ENCODE assay signal across 11 cellular contexts in genomic region chr9:752201-752600, GRCh38.
DNase-seq lines count a peak whose midpoint lies in the region; ATAC-seq and TF ChIP-seq lines count a peak whose summit lies in the region.
"Had no signal": no experiment of that assay in that cellular context is flagged by ENCODE, and none has a peak within 500 bp of the region (broad histone marks: within the 10 kb centered on the region; RNA-seq: fewer than 3 reads in every experiment).

No MANE protein-coding gene starts in this region.

- intact Hi-C loops in PC-3 (cut with micrococcal nuclease) (loop anchor here (2.0 kb wide), 2 partner anchors 13 to 67 kb away; no protein-coding TSS in a partner anchor), sigmoid colon (cut with DNase I) (no loop called here), dorsolateral prefrontal cortex (cut with DNase I) (no loop called here)

- peaks cover 6% of the 10 kb centered on the region for H3F3A ChIP-seq in PC-3 (ENCODE audit: low read length, unreplicated experiment)

- H3K9ac ChIP-seq in PC-3 (ENCODE audit: low read length): no peak overlapping the region

- H4K20me1 ChIP-seq in PC-3 (ENCODE audit: low read length): no peaks in the 10 kb centered on the region

- H3K27me3 ChIP-seq in PC-3 (ENCODE audit: low read length): no peaks in the 10 kb centered on the region
- no peaks in the 10 kb centered on the region for H3K27me3 ChIP-seq in esophagus (ENCODE audit: control insufficient read depth in 1 of 2, insufficient read depth in 2 of 2, low read length in 2 of 2)
- H3K27me3 ChIP-seq in sigmoid colon: no peaks in the 10 kb centered on the region
- no peaks in the 10 kb centered on the region for H3K27me3 ChIP-seq in dorsolateral prefrontal cortex

- no peak for TF ChIP-seq POLR2A in sigmoid colon (IDR thresholded peaks at IDR 0.05)

- POLR2A ChIA-PET in PC-3 (lab: Charles Lee; ENCODE audit: unreplicated experiment): interaction anchor here (0.6 kb wide), 2 partner anchors 12 to 68 kb away, joined by 4 to 5 read pairs; no protein-coding TSS in a partner anchor

- H3K9me3 ChIP-seq in PC-3 (ENCODE audit: low read length) (no peaks in the 10 kb centered on the region), esophagus (ENCODE audit: control insufficient read depth in 2 of 2, insufficient read depth in 1 of 2, low read depth in 1 of 2, low read length in 1 of 2) (no peaks in the 10 kb centered on the region), sigmoid colon (no peaks in the 10 kb centered on the region)

- H2AFZ ChIP-seq in PC-3 (ENCODE audit: low read length): no peak overlapping the region

- H3K9me2 ChIP-seq in PC-3 (replicated peaks; ENCODE audit: low read length): no peaks in the 10 kb centered on the region

- no peak for TF ChIP-seq CTCF in PC-3 (conservative IDR thresholded peaks at IDR 0.05; ENCODE audit: low read depth, low read length)
- no peak for TF ChIP-seq CTCF in sigmoid colon (IDR thresholded peaks at IDR 0.05)
- TF ChIP-seq CTCF in dorsolateral prefrontal cortex (IDR thresholded peaks at IDR 0.05 in 54 of 56, conservative IDR thresholded peaks at IDR 0.05 in 2 of 56; ENCODE audit: low read depth in 1 of 56, partially characterized antibody in 56 of 56): no peak

- H3K36me3 ChIP-seq in PC-3 (ENCODE audit: low read depth, low read length) (no peaks in the 10 kb centered on the region), esophagus (ENCODE audit: control insufficient read depth in 2 of 2, insufficient read depth in 2 of 2, low read length in 1 of 2) (no peaks in the 10 kb centered on the region), sigmoid colon (no peaks in the 10 kb centered on the region)

- in situ Hi-C loops in Caki2 (cut with HindIII; ENCODE audit: low pct_unique_long_range_greater_than_20kb, low sequenced_read_pairs): no loop called here

- CTCF ChIA-PET in PC-3 (lab: Charles Lee): no interaction called here

- no TSS peak for BruUV-seq in PC-3 (replicated peaks; lab: Mats Ljungman, UMichigan)

- no peaks in the 10 kb centered on the region for H3K79me2 ChIP-seq in PC-3 (ENCODE audit: low read length)

- H3K4me3 ChIP-seq in PC-3 (ENCODE audit: low read length) (no peak overlapping the region), esophagus (ENCODE audit: low read depth in 1 of 2, low read length in 2 of 2) (no peak overlapping the region), sigmoid colon (no peak overlapping the region), dorsolateral prefrontal cortex (no peak overlapping the region)

- ATAC-seq in PC-3: peak; percentile 58
- ATAC-seq in GM18502 (IDR thresholded peaks at IDR 0.05; ENCODE audit: poor library complexity, unreplicated experiment): no peak

- TF ChIP-seq EP300 in sigmoid colon (IDR thresholded peaks at IDR 0.05): no peak

- peaks cover 30% of the 10 kb centered on the region for H3K4me1 ChIP-seq in PC-3 (ENCODE audit: insufficient read depth, low read length)
- peaks cover 2 to 12% of the 10 kb centered on the region in 2 donors for H3K4me1 ChIP-seq in esophagus (ENCODE audit: control insufficient read depth in 2 of 2, insufficient read depth in 2 of 2, low read length in 1 of 2)
- peaks cover 0 to 31% (median 17%) of the 10 kb centered on the region in 4 donors for H3K4me1 ChIP-seq in sigmoid colon

- WGBS in esophagus, 2 donors: 48 to 52% methylated on average over 5 of the region's 5 CpGs
- WGBS in sigmoid colon, 2 donors: 70 to 84% methylated on average over 5 of the region's 5 CpGs

- DNase-seq in Caki2 (ENCODE audit: low read depth) (peak; percentile 55), PC-3 (peak; percentile 82), sigmoid colon (no peak), dorsolateral prefrontal cortex (no peak), NCI-H1048 (lab: John Stamatoyannopoulos, UW) (no peak), OCI-M1 (lab: John Stamatoyannopoulos, UW) (no peak)
- DNase-seq: activated CD4-positive, alpha-beta T cell treated with anti-CD3 and anti-CD28 coated beads, Interleukin-2, amount 10 ng/mL, durations not matched to agents 7 days and 5 days; naive B cell; NCI-H446 had no signal

- H3K27ac ChIP-seq in PC-3 (ENCODE audit: low read length) (peak overlapping the region; percentile 94), esophagus (ENCODE audit: low read depth in 2 of 2, low read length in 1 of 2) (peak overlapping the region; percentile 86 to 98), sigmoid colon (peak overlapping the region; percentile 52 to 96 (median 80)), dorsolateral prefrontal cortex (peak overlapping the region in 22 of 59 donors; percentile 5 to 87 (median 40))

- peak overlapping the region; percentile 72 for H3K4me2 ChIP-seq in PC-3 (ENCODE audit: low read length)

Comparison
In these comparisons a context has a peak if more than half of its experiments do, and no peak if none do; other contexts are left out.
1. DNase-seq: peak in Caki2 (single experiment) and PC-3 (single experiment); none in sigmoid colon (single experiment), dorsolateral prefrontal cortex (0 of 10), NCI-H1048 (single experiment) and OCI-M1 (single experiment).